In genomic region chr11:73625690-73626318, GRCh38 we compare ENCODE assay signal across 8 cellular contexts. TPM values are rescaled to one million over a fixed set of nuclear protein-coding genes. Genes with fewer than 3 reads are reported as not detected.
DNase-seq lines count a peak whose midpoint lies in the region; ATAC-seq and TF ChIP-seq lines count a peak whose summit lies in the region.

No MANE protein-coding gene starts in this region.

- no peak overlapping the region for H3K4me3 Mint-ChIP-seq in activated CD4-positive, alpha-beta T cell treated with anti-CD3 and anti-CD28 coated beads for 36 hours
- peak overlapping the region; percentile 53 for H3K4me3 Mint-ChIP-seq in chondrocyte (ENCODE audit: unreplicated experiment)

- H3K27me3 ChIP-seq in HAP-1 (ENCODE audit: low read depth), result peaks cover 29% of the 10 kb centered on the region

- peaks cover 8% of the 10 kb centered on the region for H3K27me3 Mint-ChIP-seq in activated CD4-positive, alpha-beta T cell treated with anti-CD3 and anti-CD28 coated beads for 36 hours
- H3K27me3 Mint-ChIP-seq in chondrocyte (ENCODE audit: low read depth), result peaks cover 23% of the 10 kb centered on the region

- no peaks in the 10 kb centered on the region for H3K9me3 ChIP-seq in HAP-1

- peak; percentile 89 for TF ChIP-seq CTCF in AG09319 (IDR thresholded peaks at IDR 0.05; ENCODE audit: low read depth, low read length)
- TF ChIP-seq CTCF in chondrocyte (IDR thresholded peaks at IDR 0.05), result peak; percentile 95

- no peak overlapping the region for H3K4me3 ChIP-seq in HAP-1

- no peaks in the 10 kb centered on the region for H3K9me3 Mint-ChIP-seq in activated CD4-positive, alpha-beta T cell treated with anti-CD3 and anti-CD28 coated beads for 36 hours (ENCODE audit: low read depth)
- no peaks in the 10 kb centered on the region for H3K9me3 Mint-ChIP-seq in chondrocyte (ENCODE audit: low read depth)

- CTCF ChIA-PET in activated CD4-positive, alpha-beta T cell treated with anti-CD3 and anti-CD28 coated beads for 36 hours (lab: Charles Lee), result interaction anchor here (0.5 to 11.0 kb wide), 54 partner anchors 9 to 1318 kb away, joined by 3 to 218 read pairs (median 4); partner anchors contain the start of genes FAM168A, MRPL48 and PLEKHB1

- H3K4me1 ChIP-seq in HAP-1, result peaks cover 21% of the 10 kb centered on the region

- H3K36me3 ChIP-seq in HAP-1 (replicated peaks), result no peaks in the 10 kb centered on the region

- POLR2A ChIA-PET in activated CD4-positive, alpha-beta T cell treated with anti-CD3 and anti-CD28 coated beads for 36 hours (lab: Charles Lee), result interaction anchor here (0.5 to 1.2 kb wide), 3 partner anchors 34 to 245 kb away, joined by 3 to 4 read pairs (median 3); no protein-coding TSS in a partner anchor

- H3K4me1 Mint-ChIP-seq in activated CD4-positive, alpha-beta T cell treated with anti-CD3 and anti-CD28 coated beads for 36 hours, result no peaks in the 10 kb centered on the region
- peaks cover 4% of the 10 kb centered on the region for H3K4me1 Mint-ChIP-seq in chondrocyte (ENCODE audit: low read depth)

- in situ Hi-C loops in HAP-1 (cut with MboI; ENCODE audit: low sequenced_read_pairs), result no loop called here

- no peak overlapping the region for H3K27ac Mint-ChIP-seq in activated CD4-positive, alpha-beta T cell treated with anti-CD3 and anti-CD28 coated beads for 36 hours
- no peak overlapping the region for H3K27ac Mint-ChIP-seq in chondrocyte (ENCODE audit: unreplicated experiment)

- ATAC-seq in activated CD4-positive, alpha-beta T cell treated with anti-CD3 and anti-CD28 coated beads for 36 hours, result peak; percentile 91
- ATAC-seq in GM19023 (IDR thresholded peaks at IDR 0.05; ENCODE audit: unreplicated experiment), result no peak

- intact Hi-C loops in activated CD4-positive, alpha-beta T cell treated with anti-CD3 and anti-CD28 coated beads for 36 hours (cut with DNase I, micrococcal nuclease), result loop anchor here (1.0 to 10.0 kb wide), 3 partner anchors 35 to 309 kb away; no protein-coding TSS in a partner anchor

- DNase-seq in AG09319 (ENCODE audit: extremely low read depth, low read depth) (peak; percentile 29), HAP-1 (ENCODE audit: low spot score in 2 of 2) (peak; percentile 73 to 84), NCI-H524 (lab: John Stamatoyannopoulos, UW) (peak; percentile 46 to 77), chondrocyte (ENCODE audit: low spot score) (no peak), left kidney (ENCODE audit: low read depth, low spot score) (peak; percentile 84)
- DNase-seq in activated CD4-positive, alpha-beta T cell treated with anti-CD3 and anti-CD28 coated beads for 36 hours, result peak; percentile 81
- DNase-seq in stimulated activated CD4-positive, alpha-beta T cell treated with anti-CD3 and anti-CD28 coated beads, Interleukin-4, amount 100 ng/mL, for 1 hour, result peak; percentile 61

- no peaks in the 10 kb centered on the region for H3K36me3 Mint-ChIP-seq in activated CD4-positive, alpha-beta T cell treated with anti-CD3 and anti-CD28 coated beads for 36 hours (ENCODE audit: low read depth)
- no peaks in the 10 kb centered on the region for H3K36me3 Mint-ChIP-seq in chondrocyte (ENCODE audit: low read depth)

RNA-seq across cellular contexts. Expression of gene PLEKHB1, which starts 20.6 kb away (rescaled TPM):
- 10 to 100 TPM; 10.6 to 16.2 TPM for total RNA-seq in activated CD4-positive, alpha-beta T cell treated with anti-CD3 and anti-CD28 coated beads for 36 hours
- 2.0 to 2.9 TPM in 2 of 3 replicates, not detected in the other for total RNA-seq in chondrocyte

RNA-seq across cellular contexts. Expression of gene FAM168A, which starts 27.9 kb away (rescaled TPM):
- 10 to 100 TPM; 12.7 to 17.5 TPM for total RNA-seq in activated CD4-positive, alpha-beta T cell treated with anti-CD3 and anti-CD28 coated beads for 36 hours
- 53.7 to 62.4 TPM (median 58.0 TPM) in 3 replicates for total RNA-seq in chondrocyte
